26 cellular contexts compared by ENCODE assay signal in genomic region chr4:58360354-58361133, GRCh38.
"Had no signal": no experiment of that assay in that cellular context is flagged by ENCODE, and none has a peak within 500 bp of the region (broad histone marks: within the 10 kb centered on the region; RNA-seq: fewer than 3 reads in every experiment).

No MANE protein-coding gene starts in this region.

- H3K4me2 ChIP-seq: hepatocyte had no signal

- H3K9me3 ChIP-seq: esophagus muscularis mucosa, gastroesophageal sphincter, lower lobe of right lung had no signal

- H3K27ac ChIP-seq: coronary artery, dorsolateral prefrontal cortex, epithelial cell of prostate, esophagus muscularis mucosa, foreskin keratinocyte, gastroesophageal sphincter, heart left ventricle, hepatocyte, left ventricle myocardium inferior, lower lobe of right lung had no signal

- H3K4me1 ChIP-seq: esophagus muscularis mucosa, foreskin keratinocyte, gastroesophageal sphincter, heart left ventricle, left ventricle myocardium inferior, lower lobe of right lung had no signal

- FAIRE-seq: colon, frontal cortex, kidney had no signal

- H3K36me3 Mint-ChIP-seq: immature natural killer cell had no signal

- H3K4me3 Mint-ChIP-seq: immature natural killer cell had no signal

- DNase-seq: central memory CD4-positive, alpha-beta T cell; dermis blood vessel endothelial cell; dorsolateral prefrontal cortex; effector CD4-positive, alpha-beta T cell; effector memory CD4-positive, alpha-beta T cell; erythroblast; foreskin keratinocyte; hypothalamus; immature natural killer cell; islet precursor cell; kidney; kidney glomerular epithelial cell; left colon; left ventricle myocardium inferior; lower lobe of right lung; mesenchymal stem cell; midbrain had no signal

- H3K4me3 ChIP-seq: coronary artery, dorsolateral prefrontal cortex, esophagus muscularis mucosa, gastroesophageal sphincter, heart left ventricle, hepatocyte, left ventricle myocardium inferior, lower lobe of right lung had no signal

- H3K27me3 ChIP-seq: esophagus muscularis mucosa, foreskin keratinocyte, gastroesophageal sphincter, heart left ventricle, hepatocyte had no signal

- H3K36me3 ChIP-seq: esophagus muscularis mucosa, gastroesophageal sphincter, heart left ventricle, left ventricle myocardium inferior, lower lobe of right lung had no signal

- H3K4me1 Mint-ChIP-seq: immature natural killer cell had no signal

- ATAC-seq: foreskin keratinocyte, gastroesophageal sphincter, heart left ventricle, left colon, left lobe of liver had no signal

- H3K27ac Mint-ChIP-seq: immature natural killer cell had no signal

- H2AFZ ChIP-seq: hepatocyte had no signal
